In genomic region chr1:235918481-235918880, GRCh38 we compare ENCODE assay signal across 15 cellular contexts. TPM values are rescaled to one million over a fixed set of nuclear protein-coding genes. Genes with fewer than 3 reads are reported as not detected.
A peak's percentile ranks its signal among the peaks of the same experiment; 100 is the strongest.
DNase-seq lines count a peak whose midpoint lies in the region; ATAC-seq and TF ChIP-seq lines count a peak whose summit lies in the region.
"Had no signal": no experiment of that assay in that cellular context is flagged by ENCODE, and none has a peak within 500 bp of the region (broad histone marks: within the 10 kb centered on the region; RNA-seq: fewer than 3 reads in every experiment).

No MANE protein-coding gene starts in this region.

- no peak for TF ChIP-seq POLR2A in esophagus muscularis mucosa (IDR thresholded peaks at IDR 0.05; ENCODE audit: low read depth)

- no peak overlapping the region for H3K27ac Mint-ChIP-seq in stimulated activated memory B cell treated with anti-CD40 and anti-IgM and Interleukin-4, amounts not matched to agents 10 μg/mL and 1 μg/mL and 100 μg/mL, for 72 hours
- H3K27ac Mint-ChIP-seq: activated CD4-positive, alpha-beta T cell treated with anti-CD3 and anti-CD28 coated beads, Interleukin-2, amount 10 ng/mL, durations not matched to agents 24 days and 14 days; activated naive CD4-positive, alpha-beta T cell treated with anti-CD3 and anti-CD28 coated beads, Interleukin-2, amount 50 U/mL, for 24 hours had no signal

- DNase-seq in SJCRH30, result peak; percentile 19 to 43
- no peak for DNase-seq in esophagus muscularis mucosa (ENCODE audit: extremely low spot score)
- DNase-seq in smooth muscle cell (lab: John Stamatoyannopoulos, UW; ENCODE audit: unreplicated experiment), result no peak
- DNase-seq in D341Med (ENCODE audit: low spot score), result no peak
- DNase-seq in NCI-H187 treated with DMSO at 0.1 percent for 48 hours (lab: John Stamatoyannopoulos, UW), result no peak
- no peak for DNase-seq in activated CD8-positive, alpha-beta memory T cell treated with anti-CD3 and anti-CD28 coated beads, Interleukin-2, amount 50 U/mL, for 48 hours
- DNase-seq: activated CD4-positive, alpha-beta T cell treated with anti-CD3 and anti-CD28 coated beads, Interleukin-2, amount 10 ng/mL, durations not matched to agents 24 days and 14 days; effector memory CD8-positive, alpha-beta T cell; Karpas-422; NCI-H2227 treated with DMSO at 0.1 percent for 48 hours; stimulated activated CD4-positive, alpha-beta T cell treated with anti-CD3 and anti-CD28 coated beads, Interleukin-4, amount 100 ng/mL, for 4 hours had no signal

- H3K4me1 Mint-ChIP-seq in stimulated activated memory B cell treated with anti-CD40 and anti-IgM and Interleukin-4, amounts not matched to agents 10 μg/mL and 1 μg/mL and 100 μg/mL, for 72 hours, result peaks cover 41% of the 10 kb centered on the region

- peak overlapping the region; percentile 75 for H3K4me2 ChIP-seq in BLaER1
- H3K4me2 ChIP-seq in smooth muscle cell, result no peak overlapping the region

- H3K9me3 ChIP-seq in BLaER1, result no peaks in the 10 kb centered on the region
- H3K9me3 ChIP-seq in SJCRH30 (replicated peaks), result no peaks in the 10 kb centered on the region
- no peaks in the 10 kb centered on the region for H3K9me3 ChIP-seq in esophagus muscularis mucosa
- no peaks in the 10 kb centered on the region for H3K9me3 ChIP-seq in smooth muscle cell (replicated peaks; ENCODE audit: low read depth)

- H3K36me3 ChIP-seq in BLaER1 (no peaks in the 10 kb centered on the region), SJCRH30 (no peaks in the 10 kb centered on the region), esophagus muscularis mucosa (no peaks in the 10 kb centered on the region), smooth muscle cell (ENCODE audit: low read depth) (no peaks in the 10 kb centered on the region)

- TF ChIP-seq CTCF in esophagus muscularis mucosa (IDR thresholded peaks at IDR 0.05) (no peak), smooth muscle cell (IDR thresholded peaks at IDR 0.05; ENCODE audit: borderline replicate concordance, insufficient read depth, poor library complexity, severe bottlenecking) (no peak)

- H3K4me3 Mint-ChIP-seq in stimulated activated memory B cell treated with anti-CD40 and anti-IgM and Interleukin-4, amounts not matched to agents 10 μg/mL and 1 μg/mL and 100 μg/mL, for 72 hours, result no peak overlapping the region
- H3K4me3 Mint-ChIP-seq: activated CD4-positive, alpha-beta T cell treated with anti-CD3 and anti-CD28 coated beads, Interleukin-2, amount 10 ng/mL, durations not matched to agents 24 days and 14 days; activated naive CD4-positive, alpha-beta T cell treated with anti-CD3 and anti-CD28 coated beads, Interleukin-2, amount 50 U/mL, for 24 hours; effector memory CD8-positive, alpha-beta T cell had no signal

- no peaks in the 10 kb centered on the region for H3K27me3 Mint-ChIP-seq in stimulated activated memory B cell treated with anti-CD40 and anti-IgM and Interleukin-4, amounts not matched to agents 10 μg/mL and 1 μg/mL and 100 μg/mL, for 72 hours
- H3K27me3 Mint-ChIP-seq: activated CD4-positive, alpha-beta T cell treated with anti-CD3 and anti-CD28 coated beads, Interleukin-2, amount 10 ng/mL, durations not matched to agents 24 days and 14 days; activated naive CD4-positive, alpha-beta T cell treated with anti-CD3 and anti-CD28 coated beads, Interleukin-2, amount 50 U/mL, for 24 hours; effector memory CD8-positive, alpha-beta T cell had no signal

- intact Hi-C loops in esophagus muscularis mucosa (cut with DNase I), result loop anchor here (5.0 kb wide), 1 partner anchor 51 kb away; the partner anchor contains the start of gene LYST

- H3K9ac ChIP-seq in BLaER1 (no peak overlapping the region), smooth muscle cell (ENCODE audit: low read depth) (no peak overlapping the region)
- H3K9ac ChIP-seq: parathyroid adenoma had no signal

- H2AFZ ChIP-seq in smooth muscle cell (ENCODE audit: low read depth), result no peak overlapping the region
- H2AFZ ChIP-seq: parathyroid adenoma had no signal

- no peaks in the 10 kb centered on the region for H3K79me2 ChIP-seq in smooth muscle cell (ENCODE audit: low read depth)
- H3K79me2 ChIP-seq: parathyroid adenoma had no signal

- no peaks in the 10 kb centered on the region for H3K36me3 Mint-ChIP-seq in stimulated activated memory B cell treated with anti-CD40 and anti-IgM and Interleukin-4, amounts not matched to agents 10 μg/mL and 1 μg/mL and 100 μg/mL, for 72 hours
- H3K36me3 Mint-ChIP-seq: activated naive CD4-positive, alpha-beta T cell treated with anti-CD3 and anti-CD28 coated beads, Interleukin-2, amount 50 U/mL, for 24 hours had no signal

- H3K4me3 ChIP-seq in BLaER1 (no peak overlapping the region), SJCRH30 (no peak overlapping the region), esophagus muscularis mucosa (no peak overlapping the region), smooth muscle cell (no peak overlapping the region)

- 77% methylated on average over 5 of the region's 5 CpGs for WGBS in esophagus muscularis mucosa
- WGBS in smooth muscle cell (ENCODE audit: low lambda C conversion rate), result 94% methylated on average over 5 of the region's 5 CpGs

- no peaks in the 10 kb centered on the region for H3K27me3 ChIP-seq in BLaER1
- H3K27me3 ChIP-seq in SJCRH30, result no peaks in the 10 kb centered on the region
- no peaks in the 10 kb centered on the region for H3K27me3 ChIP-seq in esophagus muscularis mucosa
- no peaks in the 10 kb centered on the region for H3K27me3 ChIP-seq in smooth muscle cell (ENCODE audit: low read depth)

- no peak for TF ChIP-seq EP300 in esophagus muscularis mucosa (IDR thresholded peaks at IDR 0.05)

- no peaks in the 10 kb centered on the region for H4K20me1 ChIP-seq in BLaER1
- H4K20me1 ChIP-seq in smooth muscle cell (ENCODE audit: low read depth), result no peaks in the 10 kb centered on the region

- no peak overlapping the region for H3K27ac ChIP-seq in BLaER1
- no peak overlapping the region for H3K27ac ChIP-seq in SJCRH30
- peak overlapping the region in 3 of 4 donors; percentile 72 to 75 (median 74) for H3K27ac ChIP-seq in esophagus muscularis mucosa (replicated peaks in 1 of 4)
- H3K27ac ChIP-seq in smooth muscle cell (ENCODE audit: low read depth), result peak overlapping the region; percentile 96
- H3K27ac ChIP-seq: parathyroid adenoma had no signal

- no peak for ATAC-seq in stimulated activated memory B cell treated with anti-CD40 and anti-IgM and Interleukin-4, amounts not matched to agents 10 μg/mL and 1 μg/mL and 100 μg/mL, for 72 hours
- ATAC-seq: effector memory CD8-positive, alpha-beta T cell had no signal

- H3K4me1 ChIP-seq in BLaER1 (peaks cover 68% of the 10 kb centered on the region), SJCRH30 (no peaks in the 10 kb centered on the region; the same call in none of the 2 replicates), esophagus muscularis mucosa (peaks cover 21 to 44% (median 38%) of the 10 kb centered on the region in 4 donors), smooth muscle cell (ENCODE audit: low read depth) (peaks cover 25% of the 10 kb centered on the region)
- H3K4me1 ChIP-seq: parathyroid adenoma had no signal

- no peaks in the 10 kb centered on the region for H3K9me3 Mint-ChIP-seq in stimulated activated memory B cell treated with anti-CD40 and anti-IgM and Interleukin-4, amounts not matched to agents 10 μg/mL and 1 μg/mL and 100 μg/mL, for 72 hours
- H3K9me3 Mint-ChIP-seq: activated CD4-positive, alpha-beta T cell treated with anti-CD3 and anti-CD28 coated beads, Interleukin-2, amount 10 ng/mL, durations not matched to agents 24 days and 14 days; activated naive CD4-positive, alpha-beta T cell treated with anti-CD3 and anti-CD28 coated beads, Interleukin-2, amount 50 U/mL, for 24 hours; effector memory CD8-positive, alpha-beta T cell had no signal

- peaks cover 22% of the 10 kb centered on the region for H3F3A ChIP-seq in smooth muscle cell (ENCODE audit: low read depth)

RNA-seq across cellular contexts. Expression of gene LYST, which starts 51.8 kb away (rescaled TPM):
- total RNA-seq in SJCRH30 (2014; rRNA removed; shearing (Covaris generic)), result 2.3 and 2.9 TPM in 2 replicates
- total RNA-seq in esophagus muscularis mucosa (10 to 100 TPM; 22.9 to 44.4 (median 31.9) TPM), smooth muscle cell (13.5 and 18.8 TPM in 2 replicates)
- 2.2 and 4.5 TPM in 2 replicates for polyA plus RNA-seq in smooth muscle cell

Comparison
In these comparisons a context has a peak if more than half of its experiments do, and no peak if none do; other contexts are left out.
1. H3K27ac ChIP-seq: peak in esophagus muscularis mucosa (3 of 4) and smooth muscle cell (single experiment); none in BLaER1 (single experiment) and SJCRH30 (single experiment).
2. DNase-seq: peak in SJCRH30 (2 of 2); none in esophagus muscularis mucosa (single experiment), smooth muscle cell (single experiment), D341Med (single experiment), NCI-H187 treated with DMSO at 0.1 percent for 48 hours (single experiment) and activated CD8-positive, alpha-beta memory T cell treated with anti-CD3 and anti-CD28 coated beads, Interleukin-2, amount 50 U/mL, for 48 hours (single experiment).